14 cellular contexts compared by ENCODE assay signal in the genomic region with DNA sequence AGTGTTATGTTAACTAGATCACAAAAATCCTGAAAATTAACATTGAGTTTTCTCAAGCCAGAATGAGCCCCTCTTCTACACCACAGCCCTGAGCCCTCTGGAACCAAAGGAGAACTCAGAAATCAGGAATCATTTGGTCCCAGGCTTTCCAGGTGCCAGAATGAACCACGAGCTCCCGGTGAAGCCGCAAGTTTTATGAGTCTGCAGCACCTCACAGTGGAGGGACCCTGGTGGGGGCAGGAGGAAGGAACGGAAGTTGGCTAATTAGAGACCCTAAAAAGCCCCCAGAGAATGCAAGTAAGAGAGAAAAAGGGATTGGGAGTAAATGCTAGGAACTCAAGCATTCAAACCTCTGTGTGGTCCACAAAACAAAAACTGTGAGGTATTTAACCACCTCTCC. TPM values are rescaled to one million over a fixed set of nuclear protein-coding genes. Genes with fewer than 3 reads are reported as not detected.
DNase-seq lines count a peak whose midpoint lies in the region; ATAC-seq and TF ChIP-seq lines count a peak whose summit lies in the region.
"Had no signal": no experiment of that assay in that cellular context is flagged by ENCODE, and none has a peak within 500 bp of the region (broad histone marks: within the 10 kb centered on the region; RNA-seq: fewer than 3 reads in every experiment).

No MANE protein-coding gene starts in this region.

- TF ChIP-seq POLR2A in heart left ventricle (IDR thresholded peaks at IDR 0.05) (no peak), upper lobe of left lung (IDR thresholded peaks at IDR 0.05) (no peak)

- H3K4me3 ChIP-seq in heart left ventricle: no peak overlapping the region
- H3K4me3 ChIP-seq in right atrium auricular region: no peak overlapping the region
- no peak overlapping the region for H3K4me3 ChIP-seq in fibroblast of pulmonary artery (replicated peaks; ENCODE audit: low read depth, low read length)
- no peak overlapping the region for H3K4me3 ChIP-seq in upper lobe of left lung
- H3K4me3 ChIP-seq: GM23248, hepatocyte had no signal

- H3K27me3 ChIP-seq in heart left ventricle (no peaks in the 10 kb centered on the region), right atrium auricular region (no peaks in the 10 kb centered on the region), upper lobe of left lung (no peaks in the 10 kb centered on the region)
- H3K27me3 ChIP-seq: hepatocyte had no signal

- no peak overlapping the region for H3K27ac Mint-ChIP-seq in type B pancreatic cell

- peaks cover 5% of the 10 kb centered on the region for H3K36me3 Mint-ChIP-seq in type B pancreatic cell

- 43 to 60% (median 45%) methylated on average over 4 of the region's 4 CpGs for WGBS in heart left ventricle, 4 donors
- 55 to 61% methylated on average over 4 of the region's 4 CpGs for WGBS in upper lobe of left lung, 2 donors

- intact Hi-C loops in heart left ventricle (cut with DNase I): loop anchor here in 5 of 10 donors (2.0 to 10.0 kb wide), 4 partner anchors 123 to 437 kb away; a partner anchor contains a TSS

- TF ChIP-seq CTCF in heart left ventricle (IDR thresholded peaks at IDR 0.05): peak in 10 of 12 donors; percentile 25 to 56 (median 44)
- peak in 1 of 2 donors; percentile 51 for TF ChIP-seq CTCF in right atrium auricular region (IDR thresholded peaks at IDR 0.05)
- peak; percentile 18 for TF ChIP-seq CTCF in fibroblast of pulmonary artery (IDR thresholded peaks at IDR 0.05; ENCODE audit: low read length, missing control alignments)
- TF ChIP-seq CTCF in type B pancreatic cell (conservative IDR thresholded peaks at IDR 0.05): peak; percentile 41
- TF ChIP-seq CTCF in upper lobe of left lung (IDR thresholded peaks at IDR 0.05): no peak

- no peak overlapping the region for H3K27ac ChIP-seq in heart left ventricle
- H3K27ac ChIP-seq in right atrium auricular region: no peak overlapping the region
- H3K27ac ChIP-seq in upper lobe of left lung: no peak overlapping the region
- H3K27ac ChIP-seq: GM23248, hepatocyte had no signal

- ATAC-seq in heart left ventricle (peak in 3 of 4 donors; percentile 60 to 73 (median 67)), HG03108 (IDR thresholded peaks at IDR 0.05; ENCODE audit: unreplicated experiment) (no peak), upper lobe of left lung (ENCODE audit: low FRiP score in 2 of 2) (no peak)

- H3K4me3 Mint-ChIP-seq in type B pancreatic cell: no peak overlapping the region

- no peaks in the 10 kb centered on the region for H3K36me3 ChIP-seq in heart left ventricle
- no peaks in the 10 kb centered on the region for H3K36me3 ChIP-seq in right atrium auricular region
- H3K36me3 ChIP-seq in upper lobe of left lung: no peaks in the 10 kb centered on the region

- TF ChIP-seq EP300 in upper lobe of left lung (IDR thresholded peaks at IDR 0.05): no peak

- no peaks in the 10 kb centered on the region for H3K9me3 ChIP-seq in heart left ventricle
- H3K9me3 ChIP-seq in right atrium auricular region: no peaks in the 10 kb centered on the region
- no peaks in the 10 kb centered on the region for H3K9me3 ChIP-seq in upper lobe of left lung

- peaks cover 5% of the 10 kb centered on the region for H3K4me1 Mint-ChIP-seq in type B pancreatic cell (ENCODE audit: unreplicated experiment)

- H3K27me3 Mint-ChIP-seq in type B pancreatic cell: peaks cover 7% of the 10 kb centered on the region

- peak in 1 of 5 donors; percentile 20 for DNase-seq in heart left ventricle
- DNase-seq in right atrium auricular region (ENCODE audit: low spot score): no peak
- peak; percentile 33 for DNase-seq in SK-N-DZ (ENCODE audit: low spot score)
- DNase-seq in fibroblast of pulmonary artery (ENCODE audit: low read depth): no peak
- DNase-seq in type B pancreatic cell (ENCODE audit: extremely low spot score, unreplicated experiment): peak; percentile 45
- DNase-seq in upper lobe of left lung: no peak
- DNase-seq in activated CD4-positive, alpha-beta T cell treated with anti-CD3 and anti-CD28 coated beads, Interleukin-2, amount 50 U/mL, for 1 hour: no peak
- DNase-seq: SHP77 treated with DMSO at 0.1 percent for 48 hours; stimulated activated CD4-positive, alpha-beta T cell treated with anti-CD3 and anti-CD28 coated beads, Interleukin-12 subunit alpha, Interleukin-12 subunit beta, amount 100 ng/mL, for 4 hours had no signal

- peaks cover 5% of the 10 kb centered on the region for H3K9me3 Mint-ChIP-seq in type B pancreatic cell

- H3K4me1 ChIP-seq in heart left ventricle: peaks cover 0 to 13% (median 6%) of the 10 kb centered on the region in 12 donors
- no peaks in the 10 kb centered on the region for H3K4me1 ChIP-seq in right atrium auricular region
- H3K4me1 ChIP-seq in upper lobe of left lung: peaks cover 0 to 4% (median 0%) of the 10 kb centered on the region in 4 donors

RNA-seq across cellular contexts. Expression of a gene that starts 52.9 kb away (rescaled TPM):
- total RNA-seq in heart left ventricle (not detected), right atrium auricular region (not detected), type B pancreatic cell (ENCODE audit: low replicate concordance) (3.3 and 7.5 TPM in 2 replicates), upper lobe of left lung (1 to 10 TPM in 4 of 6 donors, under 1 TPM in 1, not detected in 1; 0.57 to 4.6 (median 1.8) TPM)
- polyA plus RNA-seq in heart left ventricle: not detected
- not detected in 2 replicates for polyA plus RNA-seq in SK-N-DZ (2014; cell fraction: cytosol; rRNA removed)
- not detected in 2 replicates for polyA plus RNA-seq in SK-N-DZ (2014; cell fraction: nucleus; rRNA removed)
- total RNA-seq: cerebellum, GM23248, myocyte had no signal
- polyA plus RNA-seq: GM23248 had no signal

Comparison
In these comparisons a context has a peak if more than half of its experiments do, and no peak if none do; other contexts are left out.
1. ATAC-seq: peak in heart left ventricle (3 of 4); none in HG03108 (single experiment) and upper lobe of left lung (0 of 2).
2. DNase-seq: peak in SK-N-DZ (single experiment) and type B pancreatic cell (single experiment); none in right atrium auricular region (single experiment), fibroblast of pulmonary artery (single experiment), upper lobe of left lung (0 of 2) and activated CD4-positive, alpha-beta T cell treated with anti-CD3 and anti-CD28 coated beads, Interleukin-2, amount 50 U/mL, for 1 hour (single experiment).
3. CTCF ChIP-seq: peak in heart left ventricle (10 of 12), fibroblast of pulmonary artery (single experiment) and type B pancreatic cell (single experiment); none in upper lobe of left lung (0 of 6).